Comparison of ENCODE assay signal across 8 cellular contexts in the genomic region with DNA sequence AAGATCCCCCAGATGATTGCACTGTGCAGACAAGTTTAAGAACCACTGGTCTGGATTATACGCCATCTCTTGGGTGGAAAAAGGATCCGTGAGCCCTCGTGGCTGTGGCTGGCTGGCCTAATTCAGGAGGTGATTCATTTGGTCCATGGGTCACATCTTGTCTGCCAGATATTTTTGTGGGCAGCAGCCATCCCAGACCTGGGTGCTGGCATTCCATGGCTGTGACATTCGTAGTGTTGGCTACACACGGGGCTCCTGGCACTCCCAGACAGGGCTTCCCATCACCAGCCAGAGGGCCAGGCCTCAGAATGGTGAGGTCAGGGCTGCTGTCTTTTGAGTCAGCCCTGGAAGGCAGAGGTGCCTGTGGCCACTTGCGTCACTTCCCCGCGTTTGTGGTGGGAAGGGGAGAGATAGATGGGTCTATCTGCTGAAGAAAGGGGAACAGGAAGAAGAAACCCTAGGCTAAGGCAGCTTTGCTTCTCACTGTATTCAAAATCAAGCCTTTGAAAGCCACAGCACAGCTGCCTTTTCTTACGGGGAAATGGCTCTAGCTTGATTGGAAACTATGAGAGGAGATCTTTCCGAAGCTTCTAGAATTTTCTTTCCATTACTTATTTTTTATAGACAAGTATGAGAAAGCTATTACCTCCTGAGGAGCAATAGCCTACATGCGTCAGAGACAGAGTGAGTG. TPM values are rescaled to one million over a fixed set of nuclear protein-coding genes. Genes with fewer than 3 reads are reported as not detected.
DNase-seq lines count a peak whose midpoint lies in the region; ATAC-seq and TF ChIP-seq lines count a peak whose summit lies in the region.

No MANE protein-coding gene starts in this region.

- no peaks in the 10 kb centered on the region for H4K20me1 ChIP-seq in smooth muscle cell (ENCODE audit: low read depth)

- intact Hi-C loops in esophagus squamous epithelium (cut with DNase I) = loop anchor here (5.0 kb wide), 2 partner anchors 38 to 88 kb away; no protein-coding TSS in a partner anchor

- H3K9me3 ChIP-seq in CD4-positive, CD25-positive, alpha-beta regulatory T cell (ENCODE audit: control insufficient read depth in 2 of 2, low read length in 2 of 2) = no peaks in the 10 kb centered on the region
- no peaks in the 10 kb centered on the region for H3K9me3 ChIP-seq in esophagus squamous epithelium
- H3K9me3 ChIP-seq in smooth muscle cell (replicated peaks; ENCODE audit: low read depth) = no peaks in the 10 kb centered on the region

- peak in 1 of 4 donors; percentile 46 for TF ChIP-seq POLR2A in esophagus squamous epithelium (IDR thresholded peaks at IDR 0.05)

- WGBS in esophagus squamous epithelium, 2 donors = 66 to 67% methylated on average over 6 to 11 of the region's 11 CpGs
- 44% methylated on average over 11 of the region's 11 CpGs for WGBS in smooth muscle cell (ENCODE audit: low lambda C conversion rate)

- no peaks in the 10 kb centered on the region for H3K27me3 ChIP-seq in CD4-positive, CD25-positive, alpha-beta regulatory T cell (ENCODE audit: control insufficient read depth, insufficient read depth, low read length)
- H3K27me3 ChIP-seq in esophagus squamous epithelium = no peaks in the 10 kb centered on the region
- no peaks in the 10 kb centered on the region for H3K27me3 ChIP-seq in smooth muscle cell (ENCODE audit: low read depth)

- H3K4me1 Mint-ChIP-seq in CD4-positive, CD25-positive, alpha-beta regulatory T cell = peaks cover 26 to 94% (median 79%) of the 10 kb centered on the region in 4 donors

- peak overlapping the region; percentile 62 for H3K4me2 ChIP-seq in smooth muscle cell

- H3K9ac ChIP-seq in smooth muscle cell (ENCODE audit: low read depth) = peak overlapping the region; percentile 67

- H3F3A ChIP-seq in smooth muscle cell (ENCODE audit: low read depth) = no peaks in the 10 kb centered on the region

- H3K4me3 Mint-ChIP-seq in CD4-positive, CD25-positive, alpha-beta regulatory T cell = peak overlapping the region; percentile 68 to 90 (median 78)

- H3K36me3 Mint-ChIP-seq in CD4-positive, CD25-positive, alpha-beta regulatory T cell = peaks cover 41% of the 10 kb centered on the region

- TF ChIP-seq CTCF in esophagus squamous epithelium (IDR thresholded peaks at IDR 0.05) (no peak), smooth muscle cell (IDR thresholded peaks at IDR 0.05; ENCODE audit: borderline replicate concordance, insufficient read depth, poor library complexity, severe bottlenecking) (no peak)

- H3K9me3 Mint-ChIP-seq in CD4-positive, CD25-positive, alpha-beta regulatory T cell = no peaks in the 10 kb centered on the region

- no peaks in the 10 kb centered on the region for H3K79me2 ChIP-seq in smooth muscle cell (ENCODE audit: low read depth)

- peak; percentile 37 to 38 for ATAC-seq in CD4-positive, CD25-positive, alpha-beta regulatory T cell (ENCODE audit: low read depth in 2 of 2)
- peak; percentile 79 for ATAC-seq in GM21381 (IDR thresholded peaks at IDR 0.05; ENCODE audit: unreplicated experiment)

- H2AFZ ChIP-seq in smooth muscle cell (ENCODE audit: low read depth) = no peak overlapping the region

- H3K36me3 ChIP-seq in CD4-positive, CD25-positive, alpha-beta regulatory T cell (ENCODE audit: control insufficient read depth, insufficient read depth, low read length) = peaks cover 43% of the 10 kb centered on the region
- H3K36me3 ChIP-seq in esophagus squamous epithelium (peaks cover 0 to 19% (median 9%) of the 10 kb centered on the region in 3 donors), smooth muscle cell (ENCODE audit: low read depth) (no peaks in the 10 kb centered on the region)

- H3K27ac ChIP-seq in CD4-positive, CD25-positive, alpha-beta regulatory T cell (ENCODE audit: insufficient read depth, low read length, poor library complexity, severe bottlenecking) = peak overlapping the region; percentile 86
- H3K27ac ChIP-seq in esophagus squamous epithelium (peak overlapping the region; percentile 19 to 84 (median 65)), smooth muscle cell (ENCODE audit: low read depth) (peak overlapping the region; percentile 94)

- peak overlapping the region; percentile 89 to 100 (median 93) for H3K27ac Mint-ChIP-seq in CD4-positive, CD25-positive, alpha-beta regulatory T cell

- no peaks in the 10 kb centered on the region for H3K27me3 Mint-ChIP-seq in CD4-positive, CD25-positive, alpha-beta regulatory T cell

- peaks cover 90% of the 10 kb centered on the region for H3K4me1 ChIP-seq in CD4-positive, CD25-positive, alpha-beta regulatory T cell (ENCODE audit: control insufficient read depth, insufficient read depth, low read length, poor library complexity, severe bottlenecking)
- H3K4me1 ChIP-seq in esophagus squamous epithelium = peaks cover 33 to 94% (median 37%) of the 10 kb centered on the region in 3 donors
- H3K4me1 ChIP-seq in smooth muscle cell (ENCODE audit: low read depth) = no peaks in the 10 kb centered on the region

- peak overlapping the region; percentile 69 for H3K4me3 ChIP-seq in CD4-positive, CD25-positive, alpha-beta regulatory T cell (ENCODE audit: low read depth, low read length)
- peak overlapping the region; percentile 7 for H3K4me3 ChIP-seq in Jurkat, Clone E6-1 (ENCODE audit: low read length)
- H3K4me3 ChIP-seq in esophagus squamous epithelium (no peak overlapping the region), smooth muscle cell (no peak overlapping the region)

- peak; percentile 71 to 89 (median 73) for DNase-seq in CD4-positive, CD25-positive, alpha-beta regulatory T cell
- DNase-seq in Jurkat, Clone E6-1 (ENCODE audit: low read depth, low spot score) = peak; percentile 90
- DNase-seq in activated CD8-positive, alpha-beta memory T cell treated with anti-CD3 and anti-CD28 coated beads for 1 hour (ENCODE audit: extremely low read depth in 1 of 2, low read depth in 1 of 2) = peak; percentile 73 to 88
- peak; percentile 52 for DNase-seq in esophagus squamous epithelium (lab: John Stamatoyannopoulos, UW)
- no peak for DNase-seq in smooth muscle cell (lab: John Stamatoyannopoulos, UW; ENCODE audit: unreplicated experiment)
- DNase-seq in NCI-H2107 (lab: John Stamatoyannopoulos, UW) = no peak
- no peak for DNase-seq in NCI-H510A treated with DMSO at 0.1 percent for 48 hours (lab: John Stamatoyannopoulos, UW)

RNA-seq across cellular contexts. Expression of a gene that starts 32.4 kb away (rescaled TPM):
- 35.7 TPM for total RNA-seq in CD4-positive, CD25-positive, alpha-beta regulatory T cell
- polyA plus RNA-seq in CD4-positive, CD25-positive, alpha-beta regulatory T cell = 10 to 100 TPM; 21.3 to 32.6 (median 26.7) TPM
- polyA plus RNA-seq in Jurkat, Clone E6-1 (2012; ENCODE audit: insufficient read depth, insufficient read length) = 66.3 TPM
- total RNA-seq in esophagus squamous epithelium (10 to 100 TPM; 26.8 to 54.4 (median 42.2) TPM), smooth muscle cell (28.9 and 32.5 TPM in 2 replicates)
- polyA plus RNA-seq in smooth muscle cell = 22.8 and 22.9 TPM in 2 replicates

RNA-seq across cellular contexts. Expression of a gene that starts 55.4 kb away (rescaled TPM):
- 0.67 TPM for total RNA-seq in CD4-positive, CD25-positive, alpha-beta regulatory T cell
- polyA plus RNA-seq in CD4-positive, CD25-positive, alpha-beta regulatory T cell = under 1 TPM in 1 of 4 donors, not detected in 3; 0.32 TPM
- polyA plus RNA-seq in Jurkat, Clone E6-1 (2012; ENCODE audit: insufficient read depth, insufficient read length) = 12.4 TPM
- total RNA-seq in esophagus squamous epithelium = 1 to 10 TPM; 2.5 to 9.1 (median 4.0) TPM
- 11.1 and 21.4 TPM in 2 replicates for total RNA-seq in smooth muscle cell
- polyA plus RNA-seq in smooth muscle cell = 6.9 and 13.7 TPM in 2 replicates

Comparison
In these comparisons a context has a peak if more than half of its experiments do, and no peak if none do; other contexts are left out.
1. DNase-seq: peak in CD4-positive, CD25-positive, alpha-beta regulatory T cell (3 of 3), Jurkat, Clone E6-1 (single experiment), activated CD8-positive, alpha-beta memory T cell treated with anti-CD3 and anti-CD28 coated beads for 1 hour (2 of 2) and esophagus squamous epithelium (single experiment); none in smooth muscle cell (single experiment), NCI-H2107 (single experiment) and NCI-H510A treated with DMSO at 0.1 percent for 48 hours (single experiment).
2. H3K4me3 ChIP-seq: peak in CD4-positive, CD25-positive, alpha-beta regulatory T cell (single experiment) and Jurkat, Clone E6-1 (single experiment); none in esophagus squamous epithelium (0 of 4) and smooth muscle cell (single experiment).
3. Peak in every context shown above with its lines, with median percentiles within 50 percentile points of each other: H3K27ac ChIP-seq.